ENCODE assay signal across 31 cellular contexts in genomic region chr19:48149430-48149829, GRCh38. TPM values are rescaled to one million over a fixed set of nuclear protein-coding genes. Genes with fewer than 3 reads are reported as not detected.
DNase-seq lines count a peak whose midpoint lies in the region; ATAC-seq and TF ChIP-seq lines count a peak whose summit lies in the region.
"Had no signal": no experiment of that assay in that cellular context is flagged by ENCODE, and none has a peak within 500 bp of the region (broad histone marks: within the 10 kb centered on the region; RNA-seq: fewer than 3 reads in every experiment).

No MANE protein-coding gene starts in this region.

- H3K79me2 ChIP-seq in PC-3 (ENCODE audit: low read length), result no peaks in the 10 kb centered on the region

- in situ Hi-C loops in transverse colon (cut with MboI; ENCODE audit: low pct_ligation_motif_present in 1 of 4, low pct_unique_long_range_greater_than_20kb in 1 of 4, low sequenced_read_pairs in 3 of 4), result no loop called here

- BruUV-seq in PC-3 (replicated peaks; lab: Mats Ljungman, UMichigan), result no TSS peak

- H3K9me2 ChIP-seq in PC-3 (replicated peaks; ENCODE audit: low read length), result no peaks in the 10 kb centered on the region

- H3K27me3 ChIP-seq in PC-3 (ENCODE audit: low read length), result no peaks in the 10 kb centered on the region
- H3K27me3 ChIP-seq in muscle layer of colon (ENCODE audit: control insufficient read depth in 1 of 2, insufficient read depth in 2 of 2, low read length in 2 of 2), result no peaks in the 10 kb centered on the region
- no peaks in the 10 kb centered on the region for H3K27me3 ChIP-seq in transverse colon
- no peaks in the 10 kb centered on the region for H3K27me3 ChIP-seq in body of pancreas

- no peak overlapping the region for H3K4me3 ChIP-seq in PC-3 (ENCODE audit: low read length)
- H3K4me3 ChIP-seq in muscle layer of colon (ENCODE audit: low read depth in 1 of 2, low read length in 2 of 2), result no peak overlapping the region
- H3K4me3 ChIP-seq in transverse colon, result no peak overlapping the region
- no peak overlapping the region for H3K4me3 ChIP-seq in body of pancreas
- H3K4me3 ChIP-seq: A549, GM12878, SK-N-MC had no signal

- H3K9ac ChIP-seq in PC-3 (ENCODE audit: low read length) (no peak overlapping the region), muscle layer of colon (ENCODE audit: low read length) (no peak overlapping the region)

- no peak for TF ChIP-seq POLR2A in transverse colon (IDR thresholded peaks at IDR 0.05)
- no peak for TF ChIP-seq POLR2A in body of pancreas (IDR thresholded peaks at IDR 0.05)

- intact Hi-C loops in PC-3 (cut with micrococcal nuclease) (no loop called here), transverse colon (cut with DNase I; ENCODE audit: low total_unique reads) (no loop called here), body of pancreas (cut with DNase I) (no loop called here)

- no peaks in the 10 kb centered on the region for H4K20me1 ChIP-seq in PC-3 (ENCODE audit: low read length)

- CTCF ChIA-PET in PC-3 (lab: Charles Lee), result no interaction called here

- H3K27ac ChIP-seq in PC-3 (ENCODE audit: low read length) (no peak overlapping the region), muscle layer of colon (ENCODE audit: low read depth, low read length) (peak overlapping the region; percentile 32), transverse colon (peak overlapping the region in 1 of 4 donors; percentile 56), body of pancreas (no peak overlapping the region)
- H3K27ac ChIP-seq: A549, SK-N-MC had no signal

- no peaks in the 10 kb centered on the region for H3F3A ChIP-seq in PC-3 (ENCODE audit: low read length, unreplicated experiment)

- H2AFZ ChIP-seq in PC-3 (ENCODE audit: low read length), result no peak overlapping the region

- POLR2A ChIA-PET in PC-3 (lab: Charles Lee; ENCODE audit: unreplicated experiment), result interaction anchor here (0.7 kb wide), 1 partner anchor 27 kb away, joined by 3 read pairs; no protein-coding TSS in a partner anchor

- ATAC-seq in PC-3 (peak; percentile 89), esophagus mucosa (no peak), body of pancreas (no peak)
- ATAC-seq: A549; CD8-positive, alpha-beta T cell; GM12878; Panc1 had no signal

- H3K9me3 ChIP-seq in PC-3 (ENCODE audit: low read length) (no peaks in the 10 kb centered on the region), muscle layer of colon (ENCODE audit: low read length) (no peaks in the 10 kb centered on the region), transverse colon (no peaks in the 10 kb centered on the region), body of pancreas (no peaks in the 10 kb centered on the region)
- H3K9me3 ChIP-seq: A549, Caco-2 had no signal

- H3K36me3 ChIP-seq in PC-3 (ENCODE audit: low read depth, low read length) (peaks cover 6% of the 10 kb centered on the region; the same call in 1 of the 2 replicates), muscle layer of colon (ENCODE audit: insufficient read depth, low read length) (no peaks in the 10 kb centered on the region), transverse colon (no peaks in the 10 kb centered on the region), body of pancreas (replicated peaks in 1 of 2; ENCODE audit: insufficient read depth in 1 of 2, low read depth in 2 of 2) (no peaks in the 10 kb centered on the region)

- WGBS in transverse colon (ENCODE audit: low coverage in 1 of 2), 2 donors, result 66 to 68% methylated on average over 3 to 6 of the region's 6 CpGs
- WGBS in body of pancreas, 2 donors, result 87 to 91% methylated on average over 6 of the region's 6 CpGs

- no peak for TF ChIP-seq EP300 in transverse colon (IDR thresholded peaks at IDR 0.05; ENCODE audit: low read depth)

- TF ChIP-seq CTCF in PC-3 (conservative IDR thresholded peaks at IDR 0.05; ENCODE audit: low read depth, low read length) (no peak), transverse colon (IDR thresholded peaks at IDR 0.05) (no peak), body of pancreas (IDR thresholded peaks at IDR 0.05) (no peak)

- DNase-seq in PC-3, result no peak
- DNase-seq in dermis blood vessel endothelial cell, result peak; percentile 30
- DNase-seq in transverse colon, result peak; percentile 16
- DNase-seq in body of pancreas, result no peak
- no peak for DNase-seq in stimulated activated CD4-positive, alpha-beta T cell treated with anti-CD3 and anti-CD28 coated beads, Interleukin-12 subunit alpha, Interleukin-12 subunit beta, amount 100 ng/mL, for 4 hours
- DNase-seq in middle frontal gyrus (ENCODE audit: extremely low spot score, low spot score), result no peak
- DNase-seq: C1 segment of cervical spinal cord; Caco-2; CD8-positive, alpha-beta T cell; DMS 273 treated with DMSO at 0.1 percent for 48 hours; DMS79; EL; GDM1; HCEC 1CT; IMR-90; KG1; NCI-H1048; NCI-H1417; NCI-H1694 treated with DMSO at 0.1 percent for 48 hours; NCI-H2081; NCI-H2171; NCI-H226; NCI-H510A; NCI-H69; SIG-M5 had no signal

- no peak overlapping the region for H3K4me2 ChIP-seq in PC-3 (ENCODE audit: low read length)
- H3K4me2 ChIP-seq: A549 had no signal

- H3K4me1 ChIP-seq in PC-3 (ENCODE audit: insufficient read depth, low read length) (no peaks in the 10 kb centered on the region), muscle layer of colon (ENCODE audit: insufficient read depth, low read length) (peaks cover 17% of the 10 kb centered on the region), transverse colon (peaks cover 0 to 7% (median 2%) of the 10 kb centered on the region in 4 donors), body of pancreas (no peaks in the 10 kb centered on the region)
- H3K4me1 ChIP-seq: Caco-2 had no signal

RNA-seq across cellular contexts. Expression of gene LIG1, which starts 20.7 kb away (rescaled TPM):
- total RNA-seq in PC-3 (2014; rRNA removed) (67.5 and 85.1 TPM in 2 replicates), dermis blood vessel endothelial cell (32.5 and 46.9 TPM in 2 replicates), transverse colon (10 to 100 TPM; 14.3 to 71.4 (median 26.8) TPM), esophagus mucosa (25.2 TPM), body of pancreas (10 to 100 TPM; 17.4 to 62.0 TPM)

RNA-seq across cellular contexts. Expression of gene ZSWIM9, which starts 21.1 kb away (rescaled TPM):
- total RNA-seq in PC-3 (2014; rRNA removed), result 1.8 and 2.6 TPM in 2 replicates
- 3.1 and 5.0 TPM in 2 replicates for total RNA-seq in dermis blood vessel endothelial cell
- total RNA-seq in transverse colon, result 10 to 100 TPM in 1 of 4 donors, 1 to 10 TPM in 3; 3.3 to 24.7 (median 5.2) TPM
- total RNA-seq in esophagus mucosa, result 2.4 TPM
- 1 to 10 TPM; 4.7 to 9.6 TPM for total RNA-seq in body of pancreas

RNA-seq across cellular contexts. Expression of gene PLA2G4C, which starts 38.8 kb away (rescaled TPM):
- 0.63 and 2.6 TPM in 2 replicates for total RNA-seq in PC-3 (2014; rRNA removed)
- total RNA-seq in dermis blood vessel endothelial cell, result 28.4 and 104 TPM in 2 replicates
- total RNA-seq in transverse colon, result 1 to 10 TPM; 1.2 to 9.5 (median 8.3) TPM
- total RNA-seq in esophagus mucosa, result 0.32 TPM
- total RNA-seq in body of pancreas, result 10 to 100 TPM in 1 of 2 donors, 1 to 10 TPM in 1; 4.4 to 10.9 TPM

Comparison
In these comparisons a context has a peak if more than half of its experiments do, and no peak if none do; other contexts are left out.
1. DNase-seq: peak in dermis blood vessel endothelial cell (single experiment) and transverse colon (single experiment); none in PC-3 (single experiment), body of pancreas (0 of 4), stimulated activated CD4-positive, alpha-beta T cell treated with anti-CD3 and anti-CD28 coated beads, Interleukin-12 subunit alpha, Interleukin-12 subunit beta, amount 100 ng/mL, for 4 hours (single experiment) and middle frontal gyrus (single experiment).